Comparison of ENCODE assay signal across 13 cellular contexts in the genomic region with DNA sequence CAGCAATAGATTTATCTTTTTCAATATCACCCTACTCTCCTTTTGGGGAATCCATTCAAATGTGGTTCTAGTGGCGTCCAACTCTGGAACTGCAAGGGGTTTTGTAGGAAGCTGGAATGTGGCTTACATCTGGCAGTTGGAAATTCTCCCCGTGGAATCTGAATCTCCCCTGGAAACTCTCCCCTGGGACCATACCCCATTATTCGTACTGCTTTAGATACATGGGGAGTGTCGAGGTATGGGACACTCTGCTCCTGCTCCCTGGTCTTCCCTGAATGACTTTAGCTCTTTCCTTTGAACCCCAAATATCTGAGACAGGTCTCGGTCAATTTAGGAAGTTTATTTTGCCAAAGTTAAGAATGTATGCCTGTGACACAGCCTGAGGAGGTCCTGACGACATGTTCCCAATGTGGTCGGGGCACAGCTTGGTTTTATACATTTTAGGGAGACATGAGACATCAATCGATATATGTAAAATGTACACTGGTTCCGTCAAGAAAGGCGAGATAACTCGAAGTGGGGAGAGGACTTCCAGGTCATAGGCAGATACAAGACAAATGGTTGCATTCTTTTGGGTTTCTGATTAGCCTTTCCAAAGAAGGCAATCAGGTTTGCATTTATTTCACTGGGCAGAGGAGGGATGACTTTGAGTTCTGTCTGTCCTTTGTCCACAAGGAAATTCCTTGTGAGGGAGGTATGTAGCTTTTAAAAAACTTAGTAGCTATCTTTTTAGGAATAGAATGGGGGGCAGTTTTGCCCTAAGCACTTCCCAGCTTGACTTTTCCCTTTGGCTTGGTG.
A peak's percentile ranks its signal among the peaks of the same experiment; 100 is the strongest.
DNase-seq lines count a peak whose midpoint lies in the region; ATAC-seq, FAIRE-seq and TF ChIP-seq lines count a peak whose summit lies in the region.
"Had no signal": no experiment of that assay in that cellular context is flagged by ENCODE, and none has a peak within 500 bp of the region (broad histone marks: within the 10 kb centered on the region; RNA-seq: fewer than 3 reads in every experiment).

No MANE protein-coding gene starts in this region.

- H3K4me3 ChIP-seq in A549 (no peak overlapping the region), GM23338 (no peak overlapping the region), mammary epithelial cell (replicated peaks in 1 of 3; ENCODE audit: insufficient read depth in 1 of 3, low read depth in 2 of 3, low read length in 3 of 3) (no peak overlapping the region), prostate gland (no peak overlapping the region)

- no peaks in the 10 kb centered on the region for H3K9me3 Mint-ChIP-seq in GM23338
- H3K9me3 Mint-ChIP-seq in naive thymus-derived CD8-positive, alpha-beta T cell = no peaks in the 10 kb centered on the region

- H3F3A ChIP-seq in GM23338 (replicated peaks; ENCODE audit: low read depth) = no peaks in the 10 kb centered on the region

- no peak for DNase-seq in A549 (ENCODE audit: low read depth in 1 of 2, low spot score in 1 of 2)
- peak; percentile 55 for DNase-seq in GM23338 (ENCODE audit: low spot score)
- DNase-seq in mammary epithelial cell = no peak
- no peak for DNase-seq in naive thymus-derived CD8-positive, alpha-beta T cell
- DNase-seq in H54 (ENCODE audit: insufficient read length, low spot score) = no peak
- no peak for DNase-seq in prostate gland (ENCODE audit: low spot score)
- DNase-seq in activated effector memory CD4-positive, alpha-beta T cell treated with Interleukin-2 at 50 U/mL for 16 hours = no peak
- DNase-seq: AML-193, foreskin melanocyte, NCI-H1436, NCI-H524 treated with DMSO at 0.1 percent for 48 hours had no signal

- peaks cover 2% of the 10 kb centered on the region for H3K27me3 Mint-ChIP-seq in GM23338 (ENCODE audit: insufficient read depth, low read depth, poor library complexity)
- H3K27me3 Mint-ChIP-seq in naive thymus-derived CD8-positive, alpha-beta T cell = no peaks in the 10 kb centered on the region

- ATAC-seq in A549 (no peak), GM23338 (peak; percentile 41; the same call in 2 of the 3 replicates), HG03039 (IDR thresholded peaks at IDR 0.05; ENCODE audit: unreplicated experiment) (no peak)
- no peak for ATAC-seq in naive thymus-derived CD8-positive, alpha-beta T cell

- no peaks in the 10 kb centered on the region for H3K79me2 ChIP-seq in GM23338 (replicated peaks; ENCODE audit: insufficient read depth)
- H3K79me2 ChIP-seq in mammary epithelial cell (ENCODE audit: insufficient read depth, low read length) = no peaks in the 10 kb centered on the region

- H3K27ac ChIP-seq in A549 = no peak overlapping the region
- H3K27ac ChIP-seq in GM23338 (ENCODE audit: low read depth) = peak overlapping the region; percentile 73
- peak overlapping the region; percentile 38 for H3K27ac ChIP-seq in mammary epithelial cell (ENCODE audit: insufficient read depth, low read depth, low read length)
- H3K27ac ChIP-seq in prostate gland = peak overlapping the region in 1 of 2 donors; percentile 8

- H3K9me3 ChIP-seq in A549 = no peaks in the 10 kb centered on the region
- no peaks in the 10 kb centered on the region for H3K9me3 ChIP-seq in mammary epithelial cell (replicated peaks; ENCODE audit: insufficient read depth, low read length)
- no peaks in the 10 kb centered on the region for H3K9me3 ChIP-seq in prostate gland

- in situ Hi-C loops in mammary epithelial cell (cut with MboI; ENCODE audit: low sequenced_read_pairs in 2 of 2) = no loop called here

- H2AFZ ChIP-seq in GM23338 (no peak overlapping the region), mammary epithelial cell (ENCODE audit: low read depth, low read length) (no peak overlapping the region)

- BruUV-seq in mammary epithelial cell (replicated peaks; lab: Mats Ljungman, UMichigan) = no TSS peak

- no peaks in the 10 kb centered on the region for H3K27me3 ChIP-seq in GM23338 (ENCODE audit: insufficient read depth)
- H3K27me3 ChIP-seq in mammary epithelial cell (ENCODE audit: insufficient read depth, low read length) = no peaks in the 10 kb centered on the region
- no peaks in the 10 kb centered on the region for H3K27me3 ChIP-seq in prostate gland (replicated peaks; ENCODE audit: insufficient read depth)

- H3K4me2 ChIP-seq in A549 (peak overlapping the region; percentile 2; the same call in 2 of the 3 replicates), GM23338 (no peak overlapping the region), mammary epithelial cell (ENCODE audit: insufficient read depth, low read depth, low read length) (peak overlapping the region; percentile 9)

- H3K9ac ChIP-seq in mammary epithelial cell (ENCODE audit: insufficient read depth, low read length) = no peak overlapping the region

- POLR2A ChIA-PET in A549 (lab: Yijun Ruan, JAX) = no interaction called here
- POLR2A ChIA-PET in naive thymus-derived CD8-positive, alpha-beta T cell (lab: Charles Lee) = interaction anchor here (0.6 to 3.9 kb wide), 3 partner anchors 11 to 50 kb away, joined by 3 to 41 read pairs (median 3); no protein-coding TSS in a partner anchor

- 90% methylated on average over 11 of the region's 11 CpGs for WGBS in A549 (ENCODE audit: missing lambda C conversion rate)
- WGBS in mammary epithelial cell (ENCODE audit: low coverage, missing lambda C conversion rate) = 96% methylated on average over 11 of the region's 11 CpGs
- 87% methylated on average over 11 of the region's 11 CpGs for WGBS in prostate gland

- H3K4me1 ChIP-seq in A549 (peaks cover 29% of the 10 kb centered on the region), GM23338 (ENCODE audit: insufficient read depth) (peaks cover 11% of the 10 kb centered on the region; the same call in 1 of the 2 replicates), mammary epithelial cell (ENCODE audit: insufficient read depth, low read length) (peaks cover 27% of the 10 kb centered on the region), prostate gland (replicated peaks) (no peaks in the 10 kb centered on the region)

- no peaks in the 10 kb centered on the region for H3K36me3 ChIP-seq in GM23338 (ENCODE audit: insufficient read depth)
- no peaks in the 10 kb centered on the region for H3K36me3 ChIP-seq in mammary epithelial cell (ENCODE audit: insufficient read depth, low read length)
- no peaks in the 10 kb centered on the region for H3K36me3 ChIP-seq in prostate gland

- no peak for TF ChIP-seq EP300 in A549 (IDR thresholded peaks at IDR 0.05)

- peak overlapping the region; percentile 54 for H3K27ac Mint-ChIP-seq in GM23338
- peak overlapping the region in 9 of 10 donors; percentile 35 to 99 (median 78) for H3K27ac Mint-ChIP-seq in naive thymus-derived CD8-positive, alpha-beta T cell

- no peaks in the 10 kb centered on the region for H3K36me3 Mint-ChIP-seq in GM23338 (ENCODE audit: low read depth)
- peaks cover 0 to 27% (median 7%) of the 10 kb centered on the region in 3 donors for H3K36me3 Mint-ChIP-seq in naive thymus-derived CD8-positive, alpha-beta T cell

- H4K20me1 ChIP-seq in GM23338 (replicated peaks; ENCODE audit: insufficient read depth) = no peaks in the 10 kb centered on the region
- H4K20me1 ChIP-seq in mammary epithelial cell (ENCODE audit: insufficient read depth, low read length) = no peaks in the 10 kb centered on the region

- no peak for TF ChIP-seq RAD21 in A549 (conservative IDR thresholded peaks at IDR 0.05 in 1 of 2, IDR thresholded peaks at IDR 0.05 in 1 of 2)

- no peaks in the 10 kb centered on the region for H3K9me2 ChIP-seq in GM23338 (ENCODE audit: insufficient read depth)

- dilution Hi-C loops in mammary epithelial cell (cut with HindIII; ENCODE audit: low sequenced_read_pairs) = loop anchor here (5.0 kb wide), 1 partner anchor 51 kb away; no protein-coding TSS in a partner anchor

- TF ChIP-seq CTCF in A549 (IDR thresholded peaks at IDR 0.05) (no peak), GM23338 (conservative IDR thresholded peaks at IDR 0.05; ENCODE audit: low read depth in 2 of 2) (no peak), mammary epithelial cell (conservative IDR thresholded peaks at IDR 0.05 in 1 of 2, IDR thresholded peaks at IDR 0.05 in 1 of 2; ENCODE audit: extremely low read depth in 1 of 2, insufficient read depth in 1 of 2, low read depth in 1 of 2, low read length in 2 of 2) (no peak), prostate gland (IDR thresholded peaks at IDR 0.05) (no peak)

- H3K4me3 Mint-ChIP-seq in GM23338 = no peak overlapping the region
- H3K4me3 Mint-ChIP-seq in naive thymus-derived CD8-positive, alpha-beta T cell = no peak overlapping the region

- CTCF ChIA-PET in A549 (lab: Yijun Ruan, JAX) (interaction anchor here (0.6 to 1.6 kb wide), 8 partner anchors 10 to 219 kb away, joined by 3 to 7 read pairs (median 3); no protein-coding TSS in a partner anchor), mammary epithelial cell (lab: Charles Lee; ENCODE audit: low non-redundant PET) (interaction anchor here (0.6 kb wide), 1 partner anchor 139 kb away, joined by 3 read pairs; no protein-coding TSS in a partner anchor)

- intact Hi-C loops in mammary epithelial cell (cut with micrococcal nuclease) = loop anchor here (1.0 to 2.0 kb wide), 2 partner anchors 21 to 49 kb away; no protein-coding TSS in a partner anchor
- intact Hi-C loops in prostate gland (cut with DNase I) = no loop called here

- peaks cover 13% of the 10 kb centered on the region for H3K4me1 Mint-ChIP-seq in GM23338
- H3K4me1 Mint-ChIP-seq in naive thymus-derived CD8-positive, alpha-beta T cell = peaks cover 32 to 92% (median 79%) of the 10 kb centered on the region in 4 donors

- no peak for TF ChIP-seq POLR2A in A549 (IDR thresholded peaks at IDR 0.05; ENCODE audit: low read length)
- no peak for TF ChIP-seq POLR2A in H54 (IDR thresholded peaks at IDR 0.05; ENCODE audit: low read depth, low read length)
- TF ChIP-seq POLR2A in prostate gland (IDR thresholded peaks at IDR 0.05) = no peak

- no peak for FAIRE-seq in A549 (lab: Jason Lieb, UNC)
- no peak for FAIRE-seq in H54 (lab: Jason Lieb, UNC)
- FAIRE-seq: G401.6 had no signal

TF ChIP-seq in A549, 52 proteins besides CTCF, POLR2A, EP300 and RAD21 (continues in another document):
- TF ChIP-seq JUNB (IDR thresholded peaks at IDR 0.05) (no peak), ESRRA (IDR thresholded peaks at IDR 0.05; ENCODE audit: borderline replicate concordance, low read length) (no peak), ZNF302 (CRISPR knock-in tag; IDR thresholded peaks at IDR 0.05) (no peak), ZC3H11A (IDR thresholded peaks at IDR 0.05) (no peak), NR3C1 (IDR thresholded peaks at IDR 0.05) (no peak), RARB (CRISPR knock-in tag; IDR thresholded peaks at IDR 0.05) (no peak), PHF8 (IDR thresholded peaks at IDR 0.05; ENCODE audit: borderline replicate concordance, low read depth) (no peak), EHMT2 (IDR thresholded peaks at IDR 0.05; ENCODE audit: low read depth) (no peak)

TF ChIP-seq in GM23338, 12 proteins besides CTCF, POLR2A, EP300 and RAD21 (continues in another document):
- TF ChIP-seq, protein P1, sequence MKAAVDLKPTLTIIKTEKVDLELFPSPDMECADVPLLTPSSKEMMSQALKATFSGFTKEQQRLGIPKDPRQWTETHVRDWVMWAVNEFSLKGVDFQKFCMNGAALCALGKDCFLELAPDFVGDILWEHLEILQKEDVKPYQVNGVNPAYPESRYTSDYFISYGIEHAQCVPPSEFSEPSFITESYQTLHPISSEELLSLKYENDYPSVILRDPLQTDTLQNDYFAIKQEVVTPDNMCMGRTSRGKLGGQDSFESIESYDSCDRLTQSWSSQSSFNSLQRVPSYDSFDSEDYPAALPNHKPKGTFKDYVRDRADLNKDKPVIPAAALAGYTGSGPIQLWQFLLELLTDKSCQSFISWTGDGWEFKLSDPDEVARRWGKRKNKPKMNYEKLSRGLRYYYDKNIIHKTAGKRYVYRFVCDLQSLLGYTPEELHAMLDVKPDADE (IDR thresholded peaks at IDR 0.05) = no peak

Comparison
In these comparisons a context has a peak if more than half of its experiments do, and no peak if none do; other contexts are left out.
1. H3K27ac ChIP-seq: peak in GM23338 (single experiment) and mammary epithelial cell (single experiment); none in A549 (0 of 2).